ENCODE assay signal across 8 cellular contexts in genomic region chr22:24230911-24231656, GRCh38. TPM values are rescaled to one million over a fixed set of nuclear protein-coding genes. Genes with fewer than 3 reads are reported as not detected.
DNase-seq lines count a peak whose midpoint lies in the region; TF ChIP-seq lines count a peak whose summit lies in the region.

No MANE protein-coding gene starts in this region.

- H3K9ac ChIP-seq in OCI-LY1 (ENCODE audit: low read length), result no peak overlapping the region

- no peak overlapping the region for H3K4me2 ChIP-seq in OCI-LY1 (ENCODE audit: low read length)
- no peak overlapping the region for H3K4me2 ChIP-seq in hepatocyte

- H3K27me3 ChIP-seq in OCI-LY1 (ENCODE audit: insufficient read depth, low read length), result no peaks in the 10 kb centered on the region
- no peaks in the 10 kb centered on the region for H3K27me3 ChIP-seq in hepatocyte

- no peaks in the 10 kb centered on the region for H3K79me2 ChIP-seq in OCI-LY1 (ENCODE audit: insufficient read depth, low read length)
- H3K79me2 ChIP-seq in hepatocyte, result no peaks in the 10 kb centered on the region

- H3K4me1 ChIP-seq in OCI-LY1 (ENCODE audit: insufficient read depth, low read length, severe bottlenecking) (no peaks in the 10 kb centered on the region), hepatocyte (ENCODE audit: insufficient read depth) (peaks cover 5% of the 10 kb centered on the region)

- in situ Hi-C loops in G401 (cut with HindIII; ENCODE audit: low sequenced_read_pairs), result no loop called here

- no peak overlapping the region for H3K4me3 ChIP-seq in OCI-LY1 (ENCODE audit: low read depth, low read length, poor library complexity, severe bottlenecking)
- H3K4me3 ChIP-seq in hepatocyte, result no peak overlapping the region

- TF ChIP-seq CTCF in GM10266 (IDR thresholded peaks at IDR 0.05; ENCODE audit: control insufficient read depth, insufficient read depth, low read depth, missing control alignments) (peak; percentile 66), OCI-LY1 (IDR thresholded peaks at IDR 0.05; ENCODE audit: low read length) (peak; percentile 45), hepatocyte (IDR thresholded peaks at IDR 0.05; ENCODE audit: poor library complexity) (peak; percentile 38)

- no peaks in the 10 kb centered on the region for H3F3A ChIP-seq in OCI-LY1 (ENCODE audit: insufficient read depth, low read length)

- H3K9me2 ChIP-seq in OCI-LY1 (ENCODE audit: low read depth, low read length), result no peaks in the 10 kb centered on the region
- H3K9me2 ChIP-seq in hepatocyte (replicated peaks; ENCODE audit: insufficient read depth), result no peaks in the 10 kb centered on the region

- H3K9me3 ChIP-seq in OCI-LY1 (ENCODE audit: low read length) (no peaks in the 10 kb centered on the region), hepatocyte (ENCODE audit: low read depth) (no peaks in the 10 kb centered on the region)

- H4K20me1 ChIP-seq in OCI-LY1 (ENCODE audit: insufficient read depth, low read length), result no peaks in the 10 kb centered on the region
- no peaks in the 10 kb centered on the region for H4K20me1 ChIP-seq in hepatocyte (ENCODE audit: insufficient read depth, poor library complexity, severe bottlenecking)

- H3K36me3 ChIP-seq in OCI-LY1 (ENCODE audit: insufficient read depth, low read length) (no peaks in the 10 kb centered on the region), hepatocyte (replicated peaks; ENCODE audit: insufficient read depth, low read depth) (no peaks in the 10 kb centered on the region)

- WGBS in hepatocyte (ENCODE audit: low lambda C conversion rate, missing lambda C conversion rate), result 52% methylated on average over 18 of the region's 18 CpGs

- DNase-seq in GM10266 (ENCODE audit: extremely low spot score) (peak; percentile 75), hepatocyte (ENCODE audit: low spot score) (peak; percentile 40), G401 (ENCODE audit: low spot score) (no peak), DMS153 (lab: John Stamatoyannopoulos, UW) (no peak), HCEC 1CT (no peak)
- DNase-seq in activated T-helper 1 cell treated with anti-CD3 and anti-CD28 coated beads, Interleukin-2, amount 50 U/mL, for 16 hours (ENCODE audit: low read depth in 1 of 2, low spot score in 1 of 2), result peak; percentile 36 to 39
- DNase-seq in stimulated activated CD8-positive, alpha-beta memory T cell treated with anti-CD3 and anti-CD28 coated beads, Interleukin-12 subunit alpha, Interleukin-12 subunit beta, amount 100 ng/mL, for 1 hour (ENCODE audit: low read depth), result peak; percentile 43

- no peak overlapping the region for H3K27ac ChIP-seq in OCI-LY1 (ENCODE audit: low read depth, low read length, poor library complexity, severe bottlenecking)
- H3K27ac ChIP-seq in hepatocyte, result no peak overlapping the region

- H2AFZ ChIP-seq in OCI-LY1 (ENCODE audit: low read length) (no peak overlapping the region), hepatocyte (no peak overlapping the region)

RNA-seq across cellular contexts. Expression of gene GGT5, which starts 13.8 kb away (rescaled TPM):
- 5.8 and 9.8 TPM in 2 replicates for total RNA-seq in hepatocyte
- polyA plus RNA-seq in hepatocyte, result 47.4 and 56.5 TPM in 2 replicates
- not detected in 2 replicates for total RNA-seq in G401 (2014; rRNA removed; shearing (Covaris generic))

RNA-seq across cellular contexts. Expression of gene SPECC1L, which starts 39.5 kb away (rescaled TPM):
- total RNA-seq in hepatocyte, result 28.3 and 30.3 TPM in 2 replicates
- polyA plus RNA-seq in hepatocyte, result 11.2 and 13.0 TPM in 2 replicates
- total RNA-seq in G401 (2014; rRNA removed; shearing (Covaris generic)), result 7.6 and 12.0 TPM in 2 replicates

RNA-seq across cellular contexts. Expression of gene SUSD2, which starts 49.8 kb away (rescaled TPM):
- total RNA-seq in hepatocyte, result 6.1 and 9.7 TPM in 2 replicates
- 6.9 and 10.8 TPM in 2 replicates for polyA plus RNA-seq in hepatocyte
- not detected in 2 replicates for total RNA-seq in G401 (2014; rRNA removed; shearing (Covaris generic))

Comparison
In these comparisons a context has a peak if more than half of its experiments do, and no peak if none do; other contexts are left out.
1. DNase-seq: peak in GM10266 (single experiment), activated T-helper 1 cell treated with anti-CD3 and anti-CD28 coated beads, Interleukin-2, amount 50 U/mL, for 16 hours (2 of 2), hepatocyte (single experiment) and stimulated activated CD8-positive, alpha-beta memory T cell treated with anti-CD3 and anti-CD28 coated beads, Interleukin-12 subunit alpha, Interleukin-12 subunit beta, amount 100 ng/mL, for 1 hour (single experiment); none in G401 (single experiment), DMS153 (single experiment) and HCEC 1CT (single experiment).
2. Peak in every context shown above with its lines, with median percentiles within 50 percentile points of each other: CTCF ChIP-seq.